ENCODE assay signal across 8 cellular contexts in genomic region chr1:150282558-150282958, GRCh38. TPM values are rescaled to one million over a fixed set of nuclear protein-coding genes. Genes with fewer than 3 reads are reported as not detected.
DNase-seq lines count a peak whose midpoint lies in the region; ATAC-seq and TF ChIP-seq lines count a peak whose summit lies in the region.

No MANE protein-coding gene starts in this region.

- H3K4me1 Mint-ChIP-seq in naive thymus-derived CD8-positive, alpha-beta T cell, result peaks cover 19 to 33% (median 28%) of the 10 kb centered on the region in 4 donors

- H3K9me3 Mint-ChIP-seq in naive thymus-derived CD8-positive, alpha-beta T cell, result no peaks in the 10 kb centered on the region

- H3K9me3 ChIP-seq in ectodermal cell (ENCODE audit: control insufficient read depth, low read length), result no peaks in the 10 kb centered on the region

- POLR2A ChIA-PET in AG04449 (lab: Yijun Ruan, JAX), result interaction anchor here (0.6 to 1.0 kb wide), 2 partner anchors 25 to 49 kb away, joined by 3 read pairs; partner anchors contain the start of gene CA14
- POLR2A ChIA-PET in naive thymus-derived CD8-positive, alpha-beta T cell (lab: Charles Lee), result interaction anchor here (0.7 to 1.2 kb wide), 4 partner anchors 82 to 395 kb away, joined by 3 to 4 read pairs (median 3); partner anchors contain the start of gene RPRD2

- no peaks in the 10 kb centered on the region for H3K36me3 Mint-ChIP-seq in naive thymus-derived CD8-positive, alpha-beta T cell

- peaks cover 9% of the 10 kb centered on the region for H3K27me3 ChIP-seq in ectodermal cell (ENCODE audit: control insufficient read depth, insufficient read depth, low read length, poor library complexity, severe bottlenecking)

- peak overlapping the region; percentile 53 for H3K27ac ChIP-seq in ectodermal cell (ENCODE audit: insufficient read depth, low read depth, low read length, poor library complexity, severe bottlenecking)

- no peak for TF ChIP-seq CTCF in AG04449 (IDR thresholded peaks at IDR 0.05; ENCODE audit: insufficient read depth, low read length, missing control alignments)
- no peak for TF ChIP-seq CTCF in LNCaP clone FGC (IDR thresholded peaks at IDR 0.05; ENCODE audit: control insufficient read depth, extremely low read depth, insufficient read depth)

- peaks cover 0 to 10% (median 0%) of the 10 kb centered on the region in 5 donors for H3K27me3 Mint-ChIP-seq in naive thymus-derived CD8-positive, alpha-beta T cell

- CTCF ChIA-PET in AG04449 (lab: Yijun Ruan, JAX), result interaction anchor here (6.0 to 22.1 kb wide), 2 partner anchors 12 to 27 kb away, joined by 84 to 623 read pairs; partner anchors contain the start of genes APH1A, C1orf54 and CA14

- no peak for DNase-seq in AG04449 (ENCODE audit: low read depth, low spot score)
- peak; percentile 51 for DNase-seq in LNCaP clone FGC (ENCODE audit: low read depth)
- DNase-seq in naive thymus-derived CD8-positive, alpha-beta T cell, result no peak
- no peak for DNase-seq in pons (ENCODE audit: low spot score)
- DNase-seq in CD1c-positive myeloid dendritic cell (ENCODE audit: extremely low spot score), result no peak
- DNase-seq in NCI-H524 (lab: John Stamatoyannopoulos, UW), result no peak

- peak overlapping the region; percentile 91 for H3K4me3 ChIP-seq in AG04449 (ENCODE audit: low read depth, low read length)
- H3K4me3 ChIP-seq in LNCaP clone FGC (ENCODE audit: low read depth, low read length), result peak overlapping the region; percentile 72
- peak overlapping the region; percentile 55 for H3K4me3 ChIP-seq in ectodermal cell (ENCODE audit: insufficient read depth, low read depth, low read length)

- peak overlapping the region; percentile 34 to 97 (median 92) for H3K27ac Mint-ChIP-seq in naive thymus-derived CD8-positive, alpha-beta T cell

- H3K4me1 ChIP-seq in ectodermal cell (ENCODE audit: control insufficient read depth, insufficient read depth, low read length), result peaks cover 15% of the 10 kb centered on the region

- H3K4me3 Mint-ChIP-seq in naive thymus-derived CD8-positive, alpha-beta T cell, result peak overlapping the region; percentile 75 to 99 (median 89)

- 22 to 24% methylated on average over 21 of the region's 21 CpGs for WGBS in ectodermal cell, 2 experiments

- H3K36me3 ChIP-seq in ectodermal cell (ENCODE audit: control insufficient read depth, insufficient read depth, low read length), result peaks cover 11% of the 10 kb centered on the region

- ATAC-seq in naive thymus-derived CD8-positive, alpha-beta T cell, result no peak
- no peak for ATAC-seq in GM19467 (IDR thresholded peaks at IDR 0.05; ENCODE audit: unreplicated experiment)

RNA-seq across cellular contexts. Expression of gene CIART, which starts 0.2 kb away (rescaled TPM):
- polyA plus RNA-seq in ectodermal cell (2013, experiment 1 of 4), result 12.6 TPM
- polyA plus RNA-seq in ectodermal cell (2013, experiment 2 of 4), result 10.2 TPM
- polyA plus RNA-seq in ectodermal cell (2013, experiment 3 of 4), result 12.8 TPM
- 15.8 TPM for polyA plus RNA-seq in ectodermal cell (2013, experiment 4 of 4)
- total RNA-seq in naive thymus-derived CD8-positive, alpha-beta T cell, result 1 to 10 TPM; 1.0 to 1.6 TPM
- 1 to 10 TPM in 1 of 3 donors, under 1 TPM in 2; 0.74 to 1.8 (median 0.74) TPM for polyA plus RNA-seq in naive thymus-derived CD8-positive, alpha-beta T cell

RNA-seq across cellular contexts. Expression of gene C1orf54, which starts 10.0 kb away (rescaled TPM):
- polyA plus RNA-seq in ectodermal cell (2013, experiment 1 of 4), result 39.0 TPM
- polyA plus RNA-seq in ectodermal cell (2013, experiment 2 of 4), result 39.0 TPM
- polyA plus RNA-seq in ectodermal cell (2013, experiment 3 of 4), result 43.1 TPM
- polyA plus RNA-seq in ectodermal cell (2013, experiment 4 of 4), result 42.0 TPM
- 1 to 10 TPM; 4.8 to 5.0 TPM for total RNA-seq in naive thymus-derived CD8-positive, alpha-beta T cell
- polyA plus RNA-seq in naive thymus-derived CD8-positive, alpha-beta T cell, result 1 to 10 TPM; 1.8 to 4.7 (median 3.9) TPM

RNA-seq across cellular contexts. Expression of gene MRPS21, which starts 11.1 kb away (rescaled TPM):
- 103 TPM for polyA plus RNA-seq in ectodermal cell (2013, experiment 1 of 4)
- 94.5 TPM for polyA plus RNA-seq in ectodermal cell (2013, experiment 2 of 4)
- 92.0 TPM for polyA plus RNA-seq in ectodermal cell (2013, experiment 3 of 4)
- 102 TPM for polyA plus RNA-seq in ectodermal cell (2013, experiment 4 of 4)
- 10 to 100 TPM; 70.7 to 76.0 TPM for total RNA-seq in naive thymus-derived CD8-positive, alpha-beta T cell
- 10 to 100 TPM; 78.8 to 85.9 (median 82.1) TPM for polyA plus RNA-seq in naive thymus-derived CD8-positive, alpha-beta T cell

RNA-seq across cellular contexts. Expression of gene APH1A, which starts 13.7 kb away (rescaled TPM):
- 112 TPM for polyA plus RNA-seq in ectodermal cell (2013, experiment 1 of 4)
- polyA plus RNA-seq in ectodermal cell (2013, experiment 2 of 4), result 116 TPM
- 80.7 TPM for polyA plus RNA-seq in ectodermal cell (2013, experiment 3 of 4)
- 96.0 TPM for polyA plus RNA-seq in ectodermal cell (2013, experiment 4 of 4)
- total RNA-seq in naive thymus-derived CD8-positive, alpha-beta T cell, result 100 to 1,000 TPM; 142 to 143 TPM
- 10 to 100 TPM; 58.2 to 84.8 (median 67.1) TPM for polyA plus RNA-seq in naive thymus-derived CD8-positive, alpha-beta T cell

RNA-seq across cellular contexts. Expression of gene CA14, which starts 25.0 kb away (rescaled TPM):
- 90.5 TPM for polyA plus RNA-seq in ectodermal cell (2013, experiment 1 of 4)
- 92.7 TPM for polyA plus RNA-seq in ectodermal cell (2013, experiment 2 of 4)
- 88.7 TPM for polyA plus RNA-seq in ectodermal cell (2013, experiment 3 of 4)
- 105 TPM for polyA plus RNA-seq in ectodermal cell (2013, experiment 4 of 4)
- total RNA-seq in naive thymus-derived CD8-positive, alpha-beta T cell, result not detected
- 1 to 10 TPM in 1 of 3 donors, under 1 TPM in 2; 0.20 to 1.0 (median 0.37) TPM for polyA plus RNA-seq in naive thymus-derived CD8-positive, alpha-beta T cell
